In the genomic region with DNA sequence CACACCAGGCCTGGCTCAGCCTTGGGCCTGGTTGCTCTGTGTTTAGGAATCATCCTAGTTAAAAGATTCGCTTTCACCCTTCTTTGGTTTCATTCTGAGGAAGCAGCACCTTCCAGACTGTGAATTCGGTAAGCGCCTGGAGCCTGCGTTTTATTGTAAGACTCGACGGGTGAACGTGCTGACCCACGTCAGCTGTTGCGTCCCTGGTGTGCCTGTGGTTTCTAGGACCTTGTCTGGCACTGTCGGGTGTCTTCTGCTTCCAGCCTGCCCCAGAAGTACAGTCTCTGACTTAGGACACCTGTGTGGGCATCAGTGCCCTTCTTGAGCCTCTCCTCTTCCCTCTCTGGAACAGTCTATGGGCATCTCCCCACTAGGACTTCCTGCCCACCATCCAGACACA, we compare ENCODE assay signal across 17 cellular contexts. TPM values are rescaled to one million over a fixed set of nuclear protein-coding genes. Genes with fewer than 3 reads are reported as not detected.
A peak's percentile ranks its signal among the peaks of the same experiment; 100 is the strongest.
DNase-seq lines count a peak whose midpoint lies in the region; ATAC-seq and TF ChIP-seq lines count a peak whose summit lies in the region.
"Had no signal": no experiment of that assay in that cellular context is flagged by ENCODE, and none has a peak within 500 bp of the region (broad histone marks: within the 10 kb centered on the region; RNA-seq: fewer than 3 reads in every experiment).

No MANE protein-coding gene starts in this region.

- no peaks in the 10 kb centered on the region for H3K9me2 ChIP-seq in OCI-LY7 (ENCODE audit: insufficient read depth, low read length)

- intact Hi-C loops in OCI-LY7 (cut with micrococcal nuclease; ENCODE audit: unreplicated experiment) = no loop called here

- H3K36me3 ChIP-seq in OCI-LY7 (ENCODE audit: insufficient read depth, low read length) = peaks cover 99% of the 10 kb centered on the region

- H3K4me2 ChIP-seq in OCI-LY7 (ENCODE audit: low read length) = no peak overlapping the region
- H3K4me2 ChIP-seq: BLaER1 had no signal

- H3K4me1 ChIP-seq in OCI-LY7 (ENCODE audit: insufficient read depth, low read length, poor library complexity, severe bottlenecking) = no peaks in the 10 kb centered on the region
- H3K4me1 ChIP-seq: HAP-1 had no signal

- no peaks in the 10 kb centered on the region for H3K79me2 ChIP-seq in OCI-LY7 (ENCODE audit: insufficient read depth, low read depth, low read length)

- no TSS peak for BruUV-seq in OCI-LY7 (replicated peaks; lab: Mats Ljungman, UMichigan)

- H3K9me3 ChIP-seq in OCI-LY7 (ENCODE audit: low read length) = no peaks in the 10 kb centered on the region
- H3K9me3 ChIP-seq: BLaER1, HAP-1 had no signal

- no peak for TF ChIP-seq CTCF in OCI-LY7 (conservative IDR thresholded peaks at IDR 0.05; ENCODE audit: low read length)

- H3K36me3 Mint-ChIP-seq in activated CD4-positive, alpha-beta T cell treated with anti-CD3 and anti-CD28 coated beads, Interleukin-2, amount 10 ng/mL, durations not matched to agents 7 days and 5 days (ENCODE audit: low read depth) = peaks cover 82% of the 10 kb centered on the region
- H3K36me3 Mint-ChIP-seq in activated naive CD8-positive, alpha-beta T cell treated with anti-CD3 and anti-CD28 coated beads for 36 hours = peaks cover 59% of the 10 kb centered on the region
- H3K36me3 Mint-ChIP-seq in activated naive CD8-positive, alpha-beta T cell treated with anti-CD3 and anti-CD28 coated beads, Interleukin-2, amount 50 U/mL, for 24 hours (ENCODE audit: low read depth) = peaks cover 78% of the 10 kb centered on the region
- H3K36me3 Mint-ChIP-seq: CD4-positive, alpha-beta memory T cell had no signal

- peaks cover 13% of the 10 kb centered on the region for H4K20me1 ChIP-seq in OCI-LY7 (ENCODE audit: insufficient read depth, low read length)

- no peak for ATAC-seq in activated naive CD8-positive, alpha-beta T cell treated with anti-CD3 and anti-CD28 coated beads, Interleukin-2, amount 50 U/mL, for 24 hours

- peak overlapping the region; percentile 27 for H3K27ac Mint-ChIP-seq in activated CD4-positive, alpha-beta T cell treated with anti-CD3 and anti-CD28 coated beads, Interleukin-2, amount 10 ng/mL, durations not matched to agents 7 days and 5 days
- H3K27ac Mint-ChIP-seq in activated naive CD8-positive, alpha-beta T cell treated with anti-CD3 and anti-CD28 coated beads for 36 hours = peak overlapping the region; percentile 39
- no peak overlapping the region for H3K27ac Mint-ChIP-seq in activated naive CD8-positive, alpha-beta T cell treated with anti-CD3 and anti-CD28 coated beads, Interleukin-2, amount 50 U/mL, for 24 hours

- CTCF ChIA-PET in activated CD4-positive, alpha-beta T cell treated with anti-CD3 and anti-CD28 coated beads, Interleukin-2, amount 10 ng/mL, durations not matched to agents 7 days and 5 days (lab: Charles Lee) = interaction anchor here (1.2 kb wide), 1 partner anchor 13 kb away, joined by 3 read pairs; no protein-coding TSS in a partner anchor
- CTCF ChIA-PET in OCI-LY7 (lab: Charles Lee; ENCODE audit: unreplicated experiment) = no interaction called here

- POLR2A ChIA-PET in activated CD4-positive, alpha-beta T cell treated with anti-CD3 and anti-CD28 coated beads, Interleukin-2, amount 10 ng/mL, durations not matched to agents 7 days and 5 days (lab: Charles Lee) = interaction anchor here (0.6 kb wide), 1 partner anchor 37 kb away, joined by 4 read pairs; no protein-coding TSS in a partner anchor
- POLR2A ChIA-PET in OCI-LY7 (lab: Charles Lee) = interaction anchor here (0.5 to 1.3 kb wide), 2 partner anchors 16 to 18 kb away, joined by 3 to 4 read pairs; no protein-coding TSS in a partner anchor

- H3K4me1 Mint-ChIP-seq in activated CD4-positive, alpha-beta T cell treated with anti-CD3 and anti-CD28 coated beads, Interleukin-2, amount 10 ng/mL, durations not matched to agents 7 days and 5 days = peaks cover 55% of the 10 kb centered on the region
- H3K4me1 Mint-ChIP-seq in activated naive CD8-positive, alpha-beta T cell treated with anti-CD3 and anti-CD28 coated beads for 36 hours = peaks cover 36% of the 10 kb centered on the region
- peaks cover 52% of the 10 kb centered on the region for H3K4me1 Mint-ChIP-seq in activated naive CD8-positive, alpha-beta T cell treated with anti-CD3 and anti-CD28 coated beads, Interleukin-2, amount 50 U/mL, for 24 hours

- DNase-seq in activated CD4-positive, alpha-beta T cell treated with anti-CD3 and anti-CD28 coated beads, Interleukin-2, amount 10 ng/mL, durations not matched to agents 7 days and 5 days = no peak
- no peak for DNase-seq in activated CD4-positive, alpha-beta T cell treated with anti-CD3 and anti-CD28 coated beads, Interleukin-2, amount 50 U/mL, for 48 hours
- DNase-seq in activated naive CD8-positive, alpha-beta T cell treated with anti-CD3 and anti-CD28 coated beads for 36 hours = no peak
- no peak for DNase-seq in activated naive CD8-positive, alpha-beta T cell treated with anti-CD3 and anti-CD28 coated beads, Interleukin-2, amount 50 U/mL, for 24 hours
- peak; percentile 53 for DNase-seq in mesenteric fat pad (ENCODE audit: low spot score)
- DNase-seq in stimulated activated CD4-positive, alpha-beta T cell treated with anti-CD3 and anti-CD28 coated beads, Interleukin-2, amount 100 ng/mL, for 48 hours = no peak
- no peak for DNase-seq in OCI-LY7 (ENCODE audit: low spot score)
- DNase-seq: 8988T; CD4-positive, alpha-beta memory T cell; DMS153; DMS79; GDM1; GM23248 had no signal

- no peak overlapping the region for H2AFZ ChIP-seq in OCI-LY7 (ENCODE audit: low read length)
- H2AFZ ChIP-seq: GM23248 had no signal

- no peak overlapping the region for H3K4me3 ChIP-seq in OCI-LY7 (ENCODE audit: low read depth, low read length, poor library complexity, severe bottlenecking)
- H3K4me3 ChIP-seq: BLaER1, GM23248, HAP-1 had no signal

- no peak overlapping the region for H3K4me3 Mint-ChIP-seq in activated CD4-positive, alpha-beta T cell treated with anti-CD3 and anti-CD28 coated beads, Interleukin-2, amount 10 ng/mL, durations not matched to agents 7 days and 5 days
- H3K4me3 Mint-ChIP-seq in activated naive CD8-positive, alpha-beta T cell treated with anti-CD3 and anti-CD28 coated beads for 36 hours = no peak overlapping the region
- H3K4me3 Mint-ChIP-seq in activated naive CD8-positive, alpha-beta T cell treated with anti-CD3 and anti-CD28 coated beads, Interleukin-2, amount 50 U/mL, for 24 hours = no peak overlapping the region
- H3K4me3 Mint-ChIP-seq: CD14-positive monocyte; CD4-positive, alpha-beta memory T cell had no signal

- no peaks in the 10 kb centered on the region for H3K9me3 Mint-ChIP-seq in activated CD4-positive, alpha-beta T cell treated with anti-CD3 and anti-CD28 coated beads, Interleukin-2, amount 10 ng/mL, durations not matched to agents 7 days and 5 days
- H3K9me3 Mint-ChIP-seq in activated naive CD8-positive, alpha-beta T cell treated with anti-CD3 and anti-CD28 coated beads for 36 hours = no peaks in the 10 kb centered on the region
- H3K9me3 Mint-ChIP-seq in activated naive CD8-positive, alpha-beta T cell treated with anti-CD3 and anti-CD28 coated beads, Interleukin-2, amount 50 U/mL, for 24 hours = no peaks in the 10 kb centered on the region
- H3K9me3 Mint-ChIP-seq: CD14-positive monocyte; CD4-positive, alpha-beta memory T cell had no signal

- no peaks in the 10 kb centered on the region for H3K27me3 Mint-ChIP-seq in activated CD4-positive, alpha-beta T cell treated with anti-CD3 and anti-CD28 coated beads, Interleukin-2, amount 10 ng/mL, durations not matched to agents 7 days and 5 days
- H3K27me3 Mint-ChIP-seq in activated naive CD8-positive, alpha-beta T cell treated with anti-CD3 and anti-CD28 coated beads for 36 hours = no peaks in the 10 kb centered on the region
- H3K27me3 Mint-ChIP-seq in activated naive CD8-positive, alpha-beta T cell treated with anti-CD3 and anti-CD28 coated beads, Interleukin-2, amount 50 U/mL, for 24 hours = no peaks in the 10 kb centered on the region
- H3K27me3 Mint-ChIP-seq: CD4-positive, alpha-beta memory T cell had no signal

- H3K27ac ChIP-seq in OCI-LY7 (ENCODE audit: low read depth, low read length, poor library complexity, severe bottlenecking) = no peak overlapping the region
- H3K27ac ChIP-seq: BLaER1, GM23248, HL-60 had no signal

RNA-seq across cellular contexts. Expression of a gene that starts 26.3 kb away (rescaled TPM):
- 100 to 1,000 TPM; 328 to 345 TPM for total RNA-seq in activated CD4-positive, alpha-beta T cell treated with anti-CD3 and anti-CD28 coated beads, Interleukin-2, amount 10 ng/mL, durations not matched to agents 7 days and 5 days
- total RNA-seq in activated naive CD8-positive, alpha-beta T cell treated with anti-CD3 and anti-CD28 coated beads for 36 hours = 100 to 1,000 TPM; 196 to 210 TPM
- total RNA-seq in mesenteric fat pad (0.39 TPM), OCI-LY7 (2022) (192 and 217 TPM in 2 replicates)
- total RNA-seq in OCI-LY7 (2014; rRNA removed; shearing (Covaris generic)) = 139 and 165 TPM in 2 replicates

Comparison
In these comparisons a context has a peak if more than half of its experiments do, and no peak if none do; other contexts are left out.
1. RNA of a gene that starts 26.3 kb away (total RNA-seq): 328 to 345 TPM in activated CD4-positive, alpha-beta T cell treated with anti-CD3 and anti-CD28 coated beads, Interleukin-2, amount 10 ng/mL, durations not matched to agents 7 days and 5 days, 196 to 210 TPM in activated naive CD8-positive, alpha-beta T cell treated with anti-CD3 and anti-CD28 coated beads for 36 hours and 139 to 217 TPM in OCI-LY7; 0.39 TPM in mesenteric fat pad (single experiment); every median in the first group is over 100 times any median in the second.